In the genomic region with DNA sequence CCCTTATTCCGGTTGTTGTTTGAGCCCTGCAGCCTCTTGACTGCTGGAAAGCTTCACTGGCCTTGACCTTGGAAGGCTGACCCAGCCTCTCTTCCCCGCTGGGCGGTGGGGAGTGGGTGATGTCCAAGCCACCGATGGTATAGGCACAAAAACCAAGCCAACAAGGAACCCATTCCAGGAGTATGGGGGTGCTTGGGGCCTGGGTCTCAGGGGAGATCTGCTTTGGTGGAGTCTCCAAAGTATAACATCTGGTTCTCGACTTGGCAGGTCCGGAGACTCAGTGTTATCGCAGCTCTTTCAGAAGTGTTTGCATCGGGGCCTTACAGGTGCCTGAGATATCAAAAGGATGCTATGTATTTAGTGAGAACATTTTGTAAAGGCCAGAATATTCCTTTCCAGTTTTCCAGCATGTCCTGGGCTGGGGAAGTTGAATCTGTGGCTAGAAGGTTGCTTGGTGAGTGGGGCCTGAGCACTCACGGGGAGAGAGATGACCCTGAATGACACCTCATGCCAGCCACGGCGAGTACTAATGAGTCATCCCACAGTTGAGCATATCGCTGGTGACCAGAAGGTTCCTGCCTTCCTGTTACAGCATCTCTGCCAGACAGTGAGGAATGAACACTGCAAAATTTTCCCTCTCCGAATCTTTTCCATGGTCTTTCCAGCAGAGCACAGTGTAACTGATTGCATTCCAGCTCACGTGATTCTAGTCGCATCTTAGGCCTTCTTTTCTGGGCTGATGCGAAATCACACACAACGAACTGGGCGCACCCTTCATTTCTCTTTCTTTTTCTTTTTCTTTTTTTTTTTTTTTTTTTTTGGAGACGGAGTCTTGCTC, we compare ENCODE assay signal across 11 cellular contexts.
DNase-seq lines count a peak whose midpoint lies in the region; ATAC-seq and TF ChIP-seq lines count a peak whose summit lies in the region.
"Had no signal": no experiment of that assay in that cellular context is flagged by ENCODE, and none has a peak within 500 bp of the region (broad histone marks: within the 10 kb centered on the region; RNA-seq: fewer than 3 reads in every experiment).

No MANE protein-coding gene starts in this region.

- no peak for TF ChIP-seq CTCF in Calu3 (IDR thresholded peaks at IDR 0.05; ENCODE audit: unreplicated experiment)
- TF ChIP-seq CTCF in mammary epithelial cell (conservative IDR thresholded peaks at IDR 0.05 in 1 of 2, IDR thresholded peaks at IDR 0.05 in 1 of 2; ENCODE audit: extremely low read depth in 1 of 2, insufficient read depth in 1 of 2, low read depth in 1 of 2, low read length in 2 of 2), result no peak
- no peak for TF ChIP-seq CTCF in GM20000 (IDR thresholded peaks at IDR 0.05; ENCODE audit: extremely low read depth, missing control alignments)

- POLR2A ChIA-PET in activated CD4-positive, alpha-beta memory T cell treated with anti-CD3 and anti-CD28 coated beads for 36 hours (lab: Charles Lee), result no interaction called here

- no peak overlapping the region for H3K27ac ChIP-seq in mammary epithelial cell (ENCODE audit: insufficient read depth, low read depth, low read length)
- H3K27ac ChIP-seq: skin epidermis, VCaP had no signal

- H3K9ac ChIP-seq in mammary epithelial cell (ENCODE audit: insufficient read depth, low read length), result no peak overlapping the region

- H3K27ac Mint-ChIP-seq in Calu3 (ENCODE audit: unreplicated experiment), result no peak overlapping the region
- no peak overlapping the region for H3K27ac Mint-ChIP-seq in activated CD4-positive, alpha-beta memory T cell treated with anti-CD3 and anti-CD28 coated beads for 36 hours

- H3K9me3 Mint-ChIP-seq in Calu3 (ENCODE audit: low read depth, unreplicated experiment), result no peaks in the 10 kb centered on the region
- no peaks in the 10 kb centered on the region for H3K9me3 Mint-ChIP-seq in activated CD4-positive, alpha-beta memory T cell treated with anti-CD3 and anti-CD28 coated beads for 36 hours

- no peak overlapping the region for H3K4me2 ChIP-seq in mammary epithelial cell (ENCODE audit: insufficient read depth, low read depth, low read length)

- H3K4me1 ChIP-seq in mammary epithelial cell (ENCODE audit: insufficient read depth, low read length), result peaks cover 5% of the 10 kb centered on the region
- H3K4me1 ChIP-seq: upper lobe of left lung had no signal

- H3K4me3 ChIP-seq in mammary epithelial cell (replicated peaks in 1 of 3; ENCODE audit: insufficient read depth in 1 of 3, low read depth in 2 of 3, low read length in 3 of 3), result no peak overlapping the region
- H3K4me3 ChIP-seq: skin epidermis, upper lobe of left lung had no signal

- no peaks in the 10 kb centered on the region for H3K79me2 ChIP-seq in mammary epithelial cell (ENCODE audit: insufficient read depth, low read length)

- BruUV-seq in Calu3 (replicated peaks; lab: Mats Ljungman, UMichigan) (no TSS peak), mammary epithelial cell (replicated peaks; lab: Mats Ljungman, UMichigan) (no TSS peak)

- dilution Hi-C loops in mammary epithelial cell (cut with HindIII; ENCODE audit: low sequenced_read_pairs), result no loop called here

- no peaks in the 10 kb centered on the region for H4K20me1 ChIP-seq in mammary epithelial cell (ENCODE audit: insufficient read depth, low read length)

- no peak overlapping the region for H3K4me3 Mint-ChIP-seq in Calu3 (ENCODE audit: low read depth, unreplicated experiment)
- H3K4me3 Mint-ChIP-seq in activated CD4-positive, alpha-beta memory T cell treated with anti-CD3 and anti-CD28 coated beads for 36 hours, result no peak overlapping the region

- H3K36me3 ChIP-seq in mammary epithelial cell (ENCODE audit: insufficient read depth, low read length), result no peaks in the 10 kb centered on the region
- H3K36me3 ChIP-seq: upper lobe of left lung had no signal

- ATAC-seq in GM21360 (IDR thresholded peaks at IDR 0.05; ENCODE audit: unreplicated experiment), result no peak

- in situ Hi-C loops in mammary epithelial cell (cut with MboI; ENCODE audit: low sequenced_read_pairs in 2 of 2), result no loop called here

- H2AFZ ChIP-seq in mammary epithelial cell (ENCODE audit: low read depth, low read length), result no peak overlapping the region

- CTCF ChIA-PET in Calu3 (lab: Charles Lee) (no interaction called here), mammary epithelial cell (lab: Charles Lee; ENCODE audit: low non-redundant PET) (no interaction called here)
- CTCF ChIA-PET in activated CD4-positive, alpha-beta memory T cell treated with anti-CD3 and anti-CD28 coated beads for 36 hours (lab: Charles Lee), result no interaction called here

- no peaks in the 10 kb centered on the region for H3K27me3 ChIP-seq in mammary epithelial cell (ENCODE audit: insufficient read depth, low read length)
- H3K27me3 ChIP-seq: upper lobe of left lung had no signal

- intact Hi-C loops in Calu3 (cut with micrococcal nuclease; ENCODE audit: unreplicated experiment) (no loop called here), mammary epithelial cell (cut with micrococcal nuclease) (no loop called here)
- intact Hi-C loops in activated CD4-positive, alpha-beta memory T cell treated with anti-CD3 and anti-CD28 coated beads for 36 hours (cut with micrococcal nuclease), result no loop called here

- peaks cover 4% of the 10 kb centered on the region for H3K36me3 Mint-ChIP-seq in Calu3 (ENCODE audit: insufficient read depth, unreplicated experiment)
- no peaks in the 10 kb centered on the region for H3K36me3 Mint-ChIP-seq in activated CD4-positive, alpha-beta memory T cell treated with anti-CD3 and anti-CD28 coated beads for 36 hours

- H3K4me1 Mint-ChIP-seq in Calu3 (ENCODE audit: low read depth, unreplicated experiment), result peaks cover 21% of the 10 kb centered on the region
- peaks cover 8% of the 10 kb centered on the region for H3K4me1 Mint-ChIP-seq in activated CD4-positive, alpha-beta memory T cell treated with anti-CD3 and anti-CD28 coated beads for 36 hours (ENCODE audit: low read depth)

- peak; percentile 26 for DNase-seq in Calu3
- DNase-seq in Kasumi-1 (lab: John Stamatoyannopoulos, UW), result peak; percentile 61 to 69
- DNase-seq in mammary epithelial cell, result peak; percentile 48
- DNase-seq in mucosa of gallbladder (ENCODE audit: low spot score), result peak; percentile 50
- DNase-seq in NCI-H748 treated with DMSO at 0.1 percent for 48 hours (lab: John Stamatoyannopoulos, UW), result no peak
- DNase-seq in activated CD4-positive, alpha-beta memory T cell treated with anti-CD3 and anti-CD28 coated beads for 36 hours, result no peak
- no peak for DNase-seq in GM20000 (ENCODE audit: low spot score)

- whole genome bisulfite sequencing in mammary epithelial cell (ENCODE audit: low coverage, missing lambda C conversion rate), result 70% methylated on average over 16 of the region's 19 CpGs

- H3K27me3 Mint-ChIP-seq in Calu3 (ENCODE audit: unreplicated experiment), result no peaks in the 10 kb centered on the region
- H3K27me3 Mint-ChIP-seq in activated CD4-positive, alpha-beta memory T cell treated with anti-CD3 and anti-CD28 coated beads for 36 hours, result no peaks in the 10 kb centered on the region

- H3K9me3 ChIP-seq in mammary epithelial cell (replicated peaks; ENCODE audit: insufficient read depth, low read length), result no peaks in the 10 kb centered on the region
- H3K9me3 ChIP-seq: upper lobe of left lung had no signal

Comparison
In these comparisons a context has a peak if more than half of its experiments do, and no peak if none do; other contexts are left out.
1. DNase-seq: peak in Calu3 (single experiment), Kasumi-1 (2 of 2), mammary epithelial cell (single experiment) and mucosa of gallbladder (single experiment); none in NCI-H748 treated with DMSO at 0.1 percent for 48 hours (single experiment), activated CD4-positive, alpha-beta memory T cell treated with anti-CD3 and anti-CD28 coated beads for 36 hours (single experiment) and GM20000 (single experiment).